Comparison of ENCODE assay signal across 35 cellular contexts in genomic region chr9:93372391-93372790, GRCh38.
"Had no signal": no experiment of that assay in that cellular context is flagged by ENCODE, and none has a peak within 500 bp of the region (broad histone marks: within the 10 kb centered on the region; RNA-seq: fewer than 3 reads in every experiment).

No MANE protein-coding gene starts in this region.

- H3K4me3 ChIP-seq: MG63 had no signal

- DNase-seq: Karpas-422, Kasumi-1, MG63, MM.1S, MV-4-11, NCI-H1048, NCI-H1092, NCI-H1092 treated with DMSO at 0.1 percent for 48 hours, NCI-H1105, NCI-H1105 treated with DMSO at 0.1 percent for 48 hours, NCI-H1417, NCI-H1417 treated with DMSO at 0.1 percent for 48 hours, NCI-H1436, NCI-H1436 treated with DMSO at 0.1 percent for 48 hours, NCI-H146, NCI-H1694, NCI-H1694 treated with DMSO at 0.1 percent for 48 hours, NCI-H187, NCI-H187 treated with DMSO at 0.1 percent for 48 hours, NCI-H1930, NCI-H2029, NCI-H2029 treated with DMSO at 0.1 percent for 48 hours, NCI-H2081, NCI-H2081 treated with DMSO at 0.1 percent for 48 hours, NCI-H2107, NCI-H2171, NCI-H2171 treated with DMSO at 0.1 percent for 48 hours, NCI-H2227 treated with DMSO at 0.1 percent for 48 hours, NCI-H226, NCI-H345, NCI-H446, NCI-H446 treated with DMSO at 0.1 percent for 48 hours, NCI-H510A, NCI-H510A treated with DMSO at 0.1 percent for 48 hours, NCI-H524 had no signal

- H3K9me3 ChIP-seq: MG63 had no signal

- H3K36me3 ChIP-seq: MG63 had no signal
